Comparison of ENCODE assay signal across 8 cellular contexts in the genomic region with DNA sequence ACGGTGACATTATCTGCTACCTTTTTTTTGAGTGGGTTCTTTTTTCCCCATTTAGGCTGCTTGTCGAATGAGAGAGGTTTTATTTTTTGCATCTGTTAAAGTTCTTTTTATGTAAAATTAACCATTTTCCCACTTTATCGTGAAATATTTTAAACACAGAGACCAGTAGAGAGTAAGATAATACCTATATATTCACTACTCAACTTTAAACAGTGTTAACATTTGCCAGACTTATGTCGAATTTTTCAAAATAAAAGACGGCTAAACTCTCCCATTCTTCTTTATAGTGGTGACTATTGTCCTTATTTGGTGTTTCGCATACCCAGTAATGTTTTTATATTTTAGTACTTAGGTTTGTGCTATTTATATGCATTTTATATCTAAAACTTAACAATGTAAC. TPM values are rescaled to one million over a fixed set of nuclear protein-coding genes. Genes with fewer than 3 reads are reported as not detected.
DNase-seq lines count a peak whose midpoint lies in the region; ATAC-seq and TF ChIP-seq lines count a peak whose summit lies in the region.

No MANE protein-coding gene starts in this region.

- in situ Hi-C loops in G401 (cut with HindIII; ENCODE audit: low sequenced_read_pairs) = no loop called here

- no peak for TF ChIP-seq POLR2A in adrenal gland (IDR thresholded peaks at IDR 0.05)

- H3K4me3 ChIP-seq in AG04450 (ENCODE audit: low read depth, low read length) = peak overlapping the region; percentile 73
- H3K4me3 ChIP-seq in adrenal gland = peak overlapping the region in 1 of 4 donors; percentile 95

- no peak for ATAC-seq in central memory CD8-positive, alpha-beta T cell (replicated peaks; ENCODE audit: extremely low read depth, poor library complexity, severe bottlenecking)
- ATAC-seq in naive B cell (ENCODE audit: low read depth in 2 of 2) = no peak
- no peak for ATAC-seq in activated CD4-positive, CD25-positive, alpha-beta regulatory T cell treated with anti-CD3 and anti-CD28 coated beads, Interleukin-2, amount 50 U/mL, for 24 hours

- H3K27me3 ChIP-seq in AG04450 (ENCODE audit: control insufficient read depth, insufficient read depth, low read length) (no peaks in the 10 kb centered on the region), adrenal gland (no peaks in the 10 kb centered on the region)

- H3K4me3 Mint-ChIP-seq in IgD-negative memory B cell = peak overlapping the region; percentile 96 to 100 (median 100)
- peak overlapping the region; percentile 98 for H3K4me3 Mint-ChIP-seq in central memory CD8-positive, alpha-beta T cell
- peak overlapping the region in 7 of 8 donors; percentile 97 to 100 (median 99) for H3K4me3 Mint-ChIP-seq in naive B cell

- peaks cover 6% of the 10 kb centered on the region for H3K9me3 ChIP-seq in AG04450 (ENCODE audit: control insufficient read depth, insufficient read depth, low read length)
- peaks cover 0 to 4% (median 0%) of the 10 kb centered on the region in 3 donors for H3K9me3 ChIP-seq in adrenal gland (replicated peaks in 1 of 3)

- H3K9me3 Mint-ChIP-seq in IgD-negative memory B cell (no peaks in the 10 kb centered on the region), naive B cell (peaks cover 0 to 2% (median 0%) of the 10 kb centered on the region in 7 donors)
- H3K9me3 Mint-ChIP-seq in central memory CD8-positive, alpha-beta T cell = no peaks in the 10 kb centered on the region

- H3K36me3 Mint-ChIP-seq in IgD-negative memory B cell = peaks cover 4% of the 10 kb centered on the region
- H3K36me3 Mint-ChIP-seq in central memory CD8-positive, alpha-beta T cell (ENCODE audit: insufficient read depth) = peaks cover 24% of the 10 kb centered on the region
- peaks cover 0 to 13% of the 10 kb centered on the region in 2 donors for H3K36me3 Mint-ChIP-seq in naive B cell

- H3K36me3 ChIP-seq in adrenal gland (replicated peaks in 1 of 2) = no peaks in the 10 kb centered on the region

- H3K27ac Mint-ChIP-seq in IgD-negative memory B cell (peak overlapping the region; percentile 59 to 98 (median 95)), naive B cell (peak overlapping the region; percentile 69 to 98 (median 95))
- peak overlapping the region; percentile 96 for H3K27ac Mint-ChIP-seq in central memory CD8-positive, alpha-beta T cell (ENCODE audit: low read depth)

- H3K4me1 Mint-ChIP-seq in IgD-negative memory B cell (peaks cover 25 to 38% (median 30%) of the 10 kb centered on the region in 3 donors), naive B cell (peaks cover 17 to 44% (median 33%) of the 10 kb centered on the region in 3 donors)
- H3K4me1 Mint-ChIP-seq in central memory CD8-positive, alpha-beta T cell = peaks cover 39% of the 10 kb centered on the region

- peaks cover 9 to 37% of the 10 kb centered on the region in 2 donors for H3K4me1 ChIP-seq in adrenal gland (replicated peaks in 1 of 2)

- no peaks in the 10 kb centered on the region for H3K27me3 Mint-ChIP-seq in IgD-negative memory B cell
- H3K27me3 Mint-ChIP-seq in central memory CD8-positive, alpha-beta T cell = no peaks in the 10 kb centered on the region
- no peaks in the 10 kb centered on the region for H3K27me3 Mint-ChIP-seq in naive B cell

- WGBS in adrenal gland, 4 donors = 29 to 34% (median 31%) methylated on average over 6 of the region's 6 CpGs

- CTCF ChIA-PET in AG04450 (lab: Charles Lee) = no interaction called here

- DNase-seq in AG04450 (ENCODE audit: low read depth, low spot score) = no peak
- DNase-seq in central memory CD8-positive, alpha-beta T cell (ENCODE audit: low spot score in 2 of 2) = no peak
- DNase-seq in naive B cell = no peak
- no peak for DNase-seq in G401 (ENCODE audit: low spot score)
- no peak for DNase-seq in adrenal gland
- no peak for DNase-seq in NCI-H524 (lab: John Stamatoyannopoulos, UW)

- POLR2A ChIA-PET in AG04450 (lab: Yijun Ruan, JAX) = no interaction called here

- H3K27ac ChIP-seq in AG04450 (ENCODE audit: low read depth, low read length) (no peak overlapping the region), adrenal gland (peak overlapping the region in 2 of 5 donors; percentile 67 to 85)

- intact Hi-C loops in adrenal gland (cut with DNase I) = no loop called here

- TF ChIP-seq CTCF in AG04450 (IDR thresholded peaks at IDR 0.05; ENCODE audit: low read depth, low read length) (no peak), adrenal gland (IDR thresholded peaks at IDR 0.05) (no peak)

RNA-seq across cellular contexts. Expression of a gene that starts 0.7 kb away (rescaled TPM):
- 8.0 and 10.2 TPM in 2 replicates for polyA plus RNA-seq in AG04450 (2011; rRNA removed)
- polyA minus RNA-seq in AG04450 (2011; rRNA and poly(A)+ RNA removed) = 6.0 and 7.2 TPM in 2 replicates
- polyA plus RNA-seq in IgD-negative memory B cell = 6.8 TPM
- 1 to 10 TPM; 3.4 to 8.6 (median 4.8) TPM for polyA plus RNA-seq in naive B cell (ENCODE audit: low read depth in 6 of 6)
- total RNA-seq in G401 (2014; rRNA removed; shearing (Covaris generic)) = 7.1 and 8.2 TPM in 2 replicates
- total RNA-seq in adrenal gland = 10 to 100 TPM in 2 of 8 donors, 1 to 10 TPM in 6; 2.2 to 10.6 (median 6.3) TPM
- 1 to 10 TPM; 2.8 to 7.1 (median 3.2) TPM for polyA plus RNA-seq in adrenal gland

RNA-seq across cellular contexts. Expression of a gene that starts 1.3 kb away (rescaled TPM):
- polyA plus RNA-seq in AG04450 (2011; rRNA removed) (23.7 and 27.8 TPM in 2 replicates), IgD-negative memory B cell (10.0 TPM), naive B cell (ENCODE audit: low read depth in 6 of 6) (10 to 100 TPM in 4 of 6 donors, 1 to 10 TPM in 2; 8.5 to 17.9 (median 10.6) TPM), adrenal gland (10 to 100 TPM in 1 of 3 donors, 1 to 10 TPM in 2; 8.3 to 20.9 (median 8.6) TPM)
- polyA minus RNA-seq in AG04450 (2011; rRNA and poly(A)+ RNA removed) = 20.5 and 34.4 TPM in 2 replicates
- total RNA-seq in G401 (2014; rRNA removed; shearing (Covaris generic)) = 39.8 and 62.1 TPM in 2 replicates
- 10 to 100 TPM; 20.0 to 44.9 (median 28.7) TPM for total RNA-seq in adrenal gland

RNA-seq across cellular contexts. Expression of a gene that starts 46.9 kb away (rescaled TPM):
- polyA plus RNA-seq in AG04450 (2011; rRNA removed) (7.9 and 10.8 TPM in 2 replicates), IgD-negative memory B cell (1.7 TPM), naive B cell (ENCODE audit: low read depth in 6 of 6) (1 to 10 TPM in 4 of 6 donors, under 1 TPM in 1, not detected in 1; 0.66 to 4.4 (median 1.3) TPM), adrenal gland (1 to 10 TPM; 2.6 to 4.6 (median 3.4) TPM)
- 2.9 and 9.3 TPM in 2 replicates for polyA minus RNA-seq in AG04450 (2011; rRNA and poly(A)+ RNA removed)
- 11.9 and 17.2 TPM in 2 replicates for total RNA-seq in G401 (2014; rRNA removed; shearing (Covaris generic))
- 1 to 10 TPM; 1.2 to 4.1 (median 3.0) TPM for total RNA-seq in adrenal gland
